In genomic region chr5:173271371-173271770, GRCh38 we compare ENCODE assay signal across 32 cellular contexts. TPM values are rescaled to one million over a fixed set of nuclear protein-coding genes. Genes with fewer than 3 reads are reported as not detected.
DNase-seq lines count a peak whose midpoint lies in the region; ATAC-seq and TF ChIP-seq lines count a peak whose summit lies in the region.
"Had no signal": no experiment of that assay in that cellular context is flagged by ENCODE, and none has a peak within 500 bp of the region (broad histone marks: within the 10 kb centered on the region; RNA-seq: fewer than 3 reads in every experiment).

No MANE protein-coding gene starts in this region.

- H3K27ac ChIP-seq in left lung, result no peak overlapping the region
- H3K27ac ChIP-seq: adrenal gland, HL-60 had no signal

- peaks cover 2 to 47% of the 10 kb centered on the region in 2 donors for H3K27me3 ChIP-seq in left lung

- no peak for TF ChIP-seq CTCF in left lung (IDR thresholded peaks at IDR 0.05)

- no peaks in the 10 kb centered on the region for H3K36me3 ChIP-seq in left lung
- H3K36me3 ChIP-seq: adrenal gland, BE2C had no signal

- intact Hi-C loops in left lung (cut with DNase I), result no loop called here

- no peak overlapping the region for H3K4me3 ChIP-seq in left lung
- H3K4me3 ChIP-seq: adrenal gland, lung had no signal

- DNase-seq in CD1c-positive myeloid dendritic cell (ENCODE audit: extremely low spot score) (peak; percentile 34), NOMO-1 treated with dmso at 0.1 percent for 144 hours (lab: John Stamatoyannopoulos, UW; ENCODE audit: unreplicated experiment) (peak; percentile 33), left lung (peak in 1 of 2 donors; percentile 42), cerebellar cortex (ENCODE audit: low spot score) (no peak), activated gamma-delta T cell treated with Interleukin-2 at 50 U/mL for 16 hours (no peak)
- no peak for DNase-seq in activated effector memory CD4-positive, alpha-beta T cell treated with Interleukin-2 at 50 U/mL for 16 hours
- DNase-seq: ACHN; activated CD4-positive, alpha-beta T cell treated with anti-CD3 and anti-CD28 coated beads, Interleukin-2, amount 50 U/mL, for 1 hour; activated CD8-positive, alpha-beta memory T cell treated with anti-CD3 and anti-CD28 coated beads, Interleukin-2, amount 10 ng/mL, durations not matched to agents 7 days and 5 days; activated naive CD4-positive, alpha-beta T cell treated with Interleukin-2 at 50 U/mL for 16 hours; activated T-cell treated with anti-CD3 and anti-CD28 coated beads, Interleukin-2, amount 50 U/mL, for 48 hours; BE2C; COR-L47; GDM1; HFFc6; Kasumi-1; NCI-H1105; NCI-H2029 treated with DMSO at 0.1 percent for 48 hours; NCI-H69; stimulated activated CD4-positive, alpha-beta T cell treated with anti-CD3 and anti-CD28 coated beads, Interleukin-4, amount 100 ng/mL, for 1 hour; substantia nigra; T-helper 9 cell had no signal

- H3K4me1 ChIP-seq in left lung, result no peaks in the 10 kb centered on the region
- H3K4me1 ChIP-seq: adrenal gland, BE2C had no signal

- peaks cover 0 to 2% of the 10 kb centered on the region in 2 donors for H3K9me3 ChIP-seq in left lung
- H3K9me3 ChIP-seq: adrenal gland, BE2C had no signal

- peak; percentile 36 for TF ChIP-seq POLR2A in GM18505 (IDR thresholded peaks at IDR 0.05; ENCODE audit: borderline replicate concordance, extremely low read depth, insufficient read depth, insufficient read length)

- no peak for ATAC-seq in GM18505 (IDR thresholded peaks at IDR 0.05; ENCODE audit: unreplicated experiment)
- ATAC-seq in left lung, result peak; percentile 17
- ATAC-seq in HG03571 (IDR thresholded peaks at IDR 0.05; ENCODE audit: unreplicated experiment), result no peak
- ATAC-seq: activated CD8-positive, alpha-beta memory T cell treated with anti-CD3 and anti-CD28 coated beads, Interleukin-2, amount 10 ng/mL, durations not matched to agents 7 days and 5 days; natural killer cell treated with Interleukin-12 subunit alpha and Interleukin-12 subunit beta and Interleukin-15 and Interleukin-18, amount 100 ng/mL, for 72 hours; Right ventricle myocardium inferior; stimulated activated effector memory CD8-positive, alpha-beta T cell treated with anti-CD3 and anti-CD28 coated beads, Interleukin-12 subunit alpha, Interleukin-12 subunit beta, amount 100 ng/mL, for 72 hours had no signal

RNA-seq across cellular contexts. Expression of gene NKX2-5, which starts 36.4 kb away (rescaled TPM):
- not detected for total RNA-seq in left lung
- total RNA-seq: activated CD8-positive, alpha-beta memory T cell treated with anti-CD3 and anti-CD28 coated beads, Interleukin-2, amount 10 ng/mL, durations not matched to agents 7 days and 5 days; adrenal gland; HFFc6; lung; mononuclear cell; natural killer cell treated with Interleukin-12 subunit alpha and Interleukin-12 subunit beta and Interleukin-15 and Interleukin-18, amount 100 ng/mL, for 72 hours; osteoblast had no signal

RNA-seq across cellular contexts. Expression of gene STC2, which starts 56.8 kb away (rescaled TPM):
- total RNA-seq in left lung, result 1 to 10 TPM; 2.9 to 5.5 TPM

Comparison
In these comparisons a context has a peak if more than half of its experiments do, and no peak if none do; other contexts are left out.
1. DNase-seq: peak in CD1c-positive myeloid dendritic cell (single experiment) and NOMO-1 treated with dmso at 0.1 percent for 144 hours (single experiment); none in cerebellar cortex (single experiment), activated gamma-delta T cell treated with Interleukin-2 at 50 U/mL for 16 hours (single experiment) and activated effector memory CD4-positive, alpha-beta T cell treated with Interleukin-2 at 50 U/mL for 16 hours (single experiment).